24 cellular contexts compared by ENCODE assay signal in genomic region chr1:165930961-165931360, GRCh38.
"Had no signal": no experiment of that assay in that cellular context is flagged by ENCODE, and none has a peak within 500 bp of the region (broad histone marks: within the 10 kb centered on the region; RNA-seq: fewer than 3 reads in every experiment).

No MANE protein-coding gene starts in this region.

- H3K36me3 Mint-ChIP-seq: naive thymus-derived CD8-positive, alpha-beta T cell; natural killer cell treated with Interleukin-12 subunit alpha and Interleukin-12 subunit beta and Interleukin-15 and Interleukin-18, amount 100 ng/mL, for 72 hours; stimulated activated effector memory CD8-positive, alpha-beta T cell treated with anti-CD3 and anti-CD28 coated beads, Interleukin-12 subunit alpha, Interleukin-12 subunit beta, amount 100 ng/mL, for 72 hours; stimulated activated naive B cell treated with anti-CD40 and anti-IgM and Interleukin-4, amounts not matched to agents 10 μg/mL and 1 μg/mL and 100 μg/mL, for 72 hours had no signal

- H3K4me1 Mint-ChIP-seq: nephron progenitor cell; neural crest cell; stimulated activated effector memory CD8-positive, alpha-beta T cell treated with anti-CD3 and anti-CD28 coated beads, Interleukin-12 subunit alpha, Interleukin-12 subunit beta, amount 100 ng/mL, for 72 hours; stimulated activated naive B cell treated with anti-CD40 and anti-IgM and Interleukin-4, amounts not matched to agents 10 μg/mL and 1 μg/mL and 100 μg/mL, for 72 hours had no signal

- H3K27ac Mint-ChIP-seq: naive thymus-derived CD8-positive, alpha-beta T cell; natural killer cell treated with Interleukin-12 subunit alpha and Interleukin-12 subunit beta and Interleukin-15 and Interleukin-18, amount 100 ng/mL, for 72 hours; nephron progenitor cell; progenitor cell of endocrine pancreas; stimulated activated effector memory CD8-positive, alpha-beta T cell treated with anti-CD3 and anti-CD28 coated beads, Interleukin-12 subunit alpha, Interleukin-12 subunit beta, amount 100 ng/mL, for 72 hours; stimulated activated naive B cell treated with anti-CD40 and anti-IgM and Interleukin-4, amounts not matched to agents 10 μg/mL and 1 μg/mL and 100 μg/mL, for 72 hours; stimulated activated naive CD8-positive, alpha-beta T cell treated with anti-CD3 and anti-CD28 coated beads, Interleukin-15, Interleukin-2, amounts not matched to agents 100 ng/mL and 50 ng/mL, for 24 hours had no signal

- H3K9me3 Mint-ChIP-seq: naive thymus-derived CD8-positive, alpha-beta T cell; natural killer cell treated with Interleukin-12 subunit alpha and Interleukin-12 subunit beta and Interleukin-15 and Interleukin-18, amount 100 ng/mL, for 72 hours; nephron progenitor cell; neural crest cell; stimulated activated effector memory CD8-positive, alpha-beta T cell treated with anti-CD3 and anti-CD28 coated beads, Interleukin-12 subunit alpha, Interleukin-12 subunit beta, amount 100 ng/mL, for 72 hours; stimulated activated naive B cell treated with anti-CD40 and anti-IgM and Interleukin-4, amounts not matched to agents 10 μg/mL and 1 μg/mL and 100 μg/mL, for 72 hours; stimulated activated naive CD8-positive, alpha-beta T cell treated with anti-CD3 and anti-CD28 coated beads, Interleukin-15, Interleukin-2, amounts not matched to agents 100 ng/mL and 50 ng/mL, for 24 hours had no signal

- H3K4me3 Mint-ChIP-seq: naive thymus-derived CD8-positive, alpha-beta T cell; natural killer cell treated with Interleukin-12 subunit alpha and Interleukin-12 subunit beta and Interleukin-15 and Interleukin-18, amount 100 ng/mL, for 72 hours; nephron progenitor cell; neural crest cell; stimulated activated effector memory CD8-positive, alpha-beta T cell treated with anti-CD3 and anti-CD28 coated beads, Interleukin-12 subunit alpha, Interleukin-12 subunit beta, amount 100 ng/mL, for 72 hours; stimulated activated naive B cell treated with anti-CD40 and anti-IgM and Interleukin-4, amounts not matched to agents 10 μg/mL and 1 μg/mL and 100 μg/mL, for 72 hours; stimulated activated naive CD8-positive, alpha-beta T cell treated with anti-CD3 and anti-CD28 coated beads, Interleukin-15, Interleukin-2, amounts not matched to agents 100 ng/mL and 50 ng/mL, for 24 hours had no signal

- DNase-seq: naive thymus-derived CD8-positive, alpha-beta T cell; nephron progenitor cell; nucleus accumbens; pancreas; psoas muscle; right cardiac atrium; right lobe of liver; sigmoid colon; small intestine; stimulated activated CD4-positive, alpha-beta T cell treated with anti-CD3 and anti-CD28 coated beads, Interleukin-15, amount 100 ng/mL, for 24 hours; stimulated activated CD4-positive, alpha-beta T cell treated with anti-CD3 and anti-CD28 coated beads, Interleukin-2, amount 100 ng/mL, for 24 hours; stimulated activated CD4-positive, alpha-beta T cell treated with anti-CD3 and anti-CD28 coated beads, Interleukin-2, amount 100 ng/mL, for 48 hours; stimulated activated CD4-positive, alpha-beta T cell treated with anti-CD3 and anti-CD28 coated beads, Interleukin-4, amount 100 ng/mL, for 24 hours; stimulated activated naive B cell treated with anti-CD40 and anti-IgM and Interleukin-4, amounts not matched to agents 10 μg/mL and 1 μg/mL and 100 μg/mL, for 72 hours; stimulated activated naive CD4-positive, alpha-beta T cell treated with Interleukin-2 at 50 U/mL for 16 hours; stomach; thyroid gland; trophoblast cell; upper lobe of left lung had no signal
